2 cellular contexts compared by ENCODE assay signal in the genomic region with DNA sequence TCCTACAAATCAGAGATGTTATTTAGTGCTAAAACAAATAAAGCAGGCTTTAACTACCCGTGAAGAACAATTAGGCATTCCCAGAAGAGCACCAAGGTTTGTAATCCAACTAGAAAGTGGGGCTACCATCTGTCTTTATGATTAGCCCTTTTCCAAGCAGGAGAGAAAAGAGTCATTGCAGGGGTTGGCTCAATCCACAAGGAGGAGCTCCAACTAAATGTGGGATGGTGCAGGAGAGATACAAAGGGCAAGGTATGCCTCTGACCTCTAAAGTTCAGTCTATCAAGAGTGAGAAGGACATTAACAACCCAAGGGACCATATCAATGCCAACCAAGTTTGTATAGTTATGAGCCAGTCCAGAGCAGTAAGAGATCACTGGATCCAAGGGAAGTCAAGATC.
A peak's percentile ranks its signal among the peaks of the same experiment; 100 is the strongest.
TF ChIP-seq lines count a peak whose summit lies in the region.

No MANE protein-coding gene starts in this region.

TF ChIP-seq in HEK293, 187 proteins besides CTCF, POLR2A, EP300 and RAD21:
- TF ChIP-seq ZNF654 (tag by site-specific recombination; IDR thresholded peaks at IDR 0.05; ENCODE audit: low read depth) (0 out of 2 replicates have a peak, but pooled peaks have one; percentile 7), ZBTB17 (tag by site-specific recombination; IDR thresholded peaks at IDR 0.05) (no peak)
TF ChIP-seq in HEK293: peak in this region for 1.

TF ChIP-seq in SK-N-SH, 30 proteins besides CTCF, POLR2A, EP300 and RAD21:
- TF ChIP-seq TEAD4 (IDR thresholded peaks at IDR 0.05; ENCODE audit: borderline replicate concordance, insufficient read depth), result no peak
- TF ChIP-seq SIN3A (IDR thresholded peaks at IDR 0.05; ENCODE audit: borderline replicate concordance, low read depth, low read length), result no peak
- TF ChIP-seq USF2 (IDR thresholded peaks at IDR 0.05; ENCODE audit: borderline replicate concordance, low read depth, low read length), result no peak
- TF ChIP-seq FOXJ3 (CRISPR knock-in tag; IDR thresholded peaks at IDR 0.05), result no peak
- TF ChIP-seq, protein P1, sequence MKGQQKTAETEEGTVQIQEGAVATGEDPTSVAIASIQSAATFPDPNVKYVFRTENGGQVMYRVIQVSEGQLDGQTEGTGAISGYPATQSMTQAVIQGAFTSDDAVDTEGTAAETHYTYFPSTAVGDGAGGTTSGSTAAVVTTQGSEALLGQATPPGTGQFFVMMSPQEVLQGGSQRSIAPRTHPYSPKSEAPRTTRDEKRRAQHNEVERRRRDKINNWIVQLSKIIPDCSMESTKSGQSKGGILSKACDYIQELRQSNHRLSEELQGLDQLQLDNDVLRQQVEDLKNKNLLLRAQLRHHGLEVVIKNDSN (IDR thresholded peaks at IDR 0.05; ENCODE audit: borderline replicate concordance, low read depth), result no peak
- TF ChIP-seq, protein P2, sequence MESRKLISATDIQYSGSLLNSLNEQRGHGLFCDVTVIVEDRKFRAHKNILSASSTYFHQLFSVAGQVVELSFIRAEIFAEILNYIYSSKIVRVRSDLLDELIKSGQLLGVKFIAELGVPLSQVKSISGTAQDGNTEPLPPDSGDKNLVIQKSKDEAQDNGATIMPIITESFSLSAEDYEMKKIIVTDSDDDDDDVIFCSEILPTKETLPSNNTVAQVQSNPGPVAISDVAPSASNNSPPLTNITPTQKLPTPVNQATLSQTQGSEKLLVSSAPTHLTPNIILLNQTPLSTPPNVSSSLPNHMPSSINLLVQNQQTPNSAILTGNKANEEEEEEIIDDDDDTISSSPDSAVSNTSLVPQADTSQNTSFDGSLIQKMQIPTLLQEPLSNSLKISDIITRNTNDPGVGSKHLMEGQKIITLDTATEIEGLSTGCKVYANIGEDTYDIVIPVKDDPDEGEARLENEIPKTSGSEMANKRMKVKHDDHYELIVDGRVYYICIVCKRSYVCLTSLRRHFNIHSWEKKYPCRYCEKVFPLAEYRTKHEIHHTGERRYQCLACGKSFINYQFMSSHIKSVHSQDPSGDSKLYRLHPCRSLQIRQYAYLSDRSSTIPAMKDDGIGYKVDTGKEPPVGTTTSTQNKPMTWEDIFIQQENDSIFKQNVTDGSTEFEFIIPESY (IDR thresholded peaks at IDR 0.05; ENCODE audit: borderline replicate concordance, low read depth), result no peak
- no peak for TF ChIP-seq FOXM1 (IDR thresholded peaks at IDR 0.05; ENCODE audit: low read depth)
- TF ChIP-seq MEF2A (IDR thresholded peaks at IDR 0.05; ENCODE audit: borderline replicate concordance, low read depth), result no peak
- TF ChIP-seq RFX5 (IDR thresholded peaks at IDR 0.05; ENCODE audit: low read length), result no peak
- TF ChIP-seq RCOR1 (IDR thresholded peaks at IDR 0.05; ENCODE audit: low read length), result no peak
- TF ChIP-seq JUND (IDR thresholded peaks at IDR 0.05), result no peak
- no peak for TF ChIP-seq EZH2phosphoT487 (IDR thresholded peaks at IDR 0.05; ENCODE audit: borderline replicate concordance, low read depth)
TF ChIP-seq in SK-N-SH: peak in this region for 0.
